Comparison of ENCODE assay signal across 18 cellular contexts in the genomic region with DNA sequence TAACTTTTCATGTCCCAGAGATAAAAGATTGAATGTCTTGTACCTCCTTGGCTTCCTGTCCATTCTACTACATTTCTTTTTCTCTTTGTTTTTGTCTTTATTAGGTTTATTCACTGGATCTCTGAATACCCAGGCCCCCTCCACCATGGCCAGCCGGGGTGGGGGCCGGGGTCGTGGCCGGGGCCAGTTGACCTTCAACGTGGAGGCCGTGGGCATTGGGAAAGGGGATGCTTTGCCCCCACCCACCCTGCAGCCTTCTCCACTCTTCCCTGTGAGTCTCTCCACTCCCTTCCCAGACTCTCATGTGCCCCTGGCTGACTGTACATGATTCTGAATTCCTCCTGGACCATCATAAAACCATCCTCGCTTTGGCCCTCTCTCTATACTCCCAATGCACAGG. TPM values are rescaled to one million over a fixed set of nuclear protein-coding genes. Genes with fewer than 3 reads are reported as not detected.
"Had no signal": no experiment of that assay in that cellular context is flagged by ENCODE, and none has a peak within 500 bp of the region (broad histone marks: within the 10 kb centered on the region; RNA-seq: fewer than 3 reads in every experiment).

No MANE protein-coding gene starts in this region.

- H3K9me3 Mint-ChIP-seq: activated naive CD8-positive, alpha-beta T cell treated with anti-CD3 and anti-CD28 coated beads, Interleukin-2, amount 10 ng/mL, durations not matched to agents 7 days and 5 days; nephron; stimulated activated naive B cell treated with anti-CD40 and anti-IgM and Interleukin-4, amounts not matched to agents 10 μg/mL and 1 μg/mL and 100 μg/mL, for 72 hours had no signal

- H3K4me3 Mint-ChIP-seq: activated naive CD8-positive, alpha-beta T cell treated with anti-CD3 and anti-CD28 coated beads, Interleukin-2, amount 10 ng/mL, durations not matched to agents 7 days and 5 days; nephron; stimulated activated naive B cell treated with anti-CD40 and anti-IgM and Interleukin-4, amounts not matched to agents 10 μg/mL and 1 μg/mL and 100 μg/mL, for 72 hours had no signal

- H3K27ac Mint-ChIP-seq: nephron had no signal

- H3K27me3 Mint-ChIP-seq: activated naive CD8-positive, alpha-beta T cell treated with anti-CD3 and anti-CD28 coated beads, Interleukin-2, amount 10 ng/mL, durations not matched to agents 7 days and 5 days; stimulated activated naive B cell treated with anti-CD40 and anti-IgM and Interleukin-4, amounts not matched to agents 10 μg/mL and 1 μg/mL and 100 μg/mL, for 72 hours had no signal

- ATAC-seq: body of pancreas; left lung; stimulated activated naive B cell treated with anti-CD40 and anti-IgM and Interleukin-4, amounts not matched to agents 10 μg/mL and 1 μg/mL and 100 μg/mL, for 72 hours had no signal

- DNase-seq: activated CD8-positive, alpha-beta memory T cell treated with anti-CD3 and anti-CD28 coated beads, Interleukin-2, amount 50 U/mL, for 4 hours; activated gamma-delta T cell treated with Interleukin-2 at 50 U/mL for 16 hours; activated naive CD8-positive, alpha-beta T cell treated with anti-CD3 and anti-CD28 coated beads, Interleukin-2, amount 10 ng/mL, durations not matched to agents 7 days and 5 days; body of pancreas; caudate nucleus; erythroblast; foreskin melanocyte; left lung; sigmoid colon; stimulated activated CD4-positive, alpha-beta T cell treated with anti-CD3 and anti-CD28 coated beads, Interleukin-4, amount 100 ng/mL, for 24 hours; stimulated activated naive B cell treated with anti-CD40 and anti-IgM and Interleukin-4, amounts not matched to agents 10 μg/mL and 1 μg/mL and 100 μg/mL, for 72 hours; thyroid gland; WERI-Rb-1 had no signal

RNA-seq across cellular contexts. Expression of a gene that starts 46.8 kb away (rescaled TPM):
- total RNA-seq: activated naive CD8-positive, alpha-beta T cell treated with anti-CD3 and anti-CD28 coated beads, Interleukin-2, amount 10 ng/mL, durations not matched to agents 7 days and 5 days; body of pancreas; kidney epithelial cell; left lung; lung microvascular endothelial cell; mononuclear cell; sigmoid colon; T-helper 2 cell treated with Interferon-gamma antibody and Interleukin-4, amounts not matched to agents 100 ng/mL and 5 ng/mL, for 36 hours; thyroid gland had no signal
